In genomic region chr7:22565315-22565811, GRCh38 we compare ENCODE assay signal across 8 cellular contexts.
DNase-seq lines count a peak whose midpoint lies in the region; ATAC-seq lines count a peak whose summit lies in the region.

No MANE protein-coding gene starts in this region.

- DNase-seq in DMS153 (lab: John Stamatoyannopoulos, UW): peak; percentile 16
- DNase-seq in DMS153 treated with DMSO at 0.1 percent for 48 hours (lab: John Stamatoyannopoulos, UW; ENCODE audit: unreplicated experiment): no peak
- DNase-seq in adipocyte (ENCODE audit: low read depth): peak; percentile 27
- DNase-seq in medulla oblongata (ENCODE audit: extremely low spot score): peak; percentile 57
- DNase-seq in HT-29 (ENCODE audit: low spot score): no peak
- no peak for DNase-seq in NCI-H524 (lab: John Stamatoyannopoulos, UW)
- DNase-seq in naive thymus-derived CD8-positive, alpha-beta T cell: no peak

- H3K36me3 Mint-ChIP-seq in naive thymus-derived CD8-positive, alpha-beta T cell: no peaks in the 10 kb centered on the region

- no peaks in the 10 kb centered on the region for H3K36me3 ChIP-seq in adipocyte (ENCODE audit: control insufficient read depth, insufficient read depth, low read length, severe bottlenecking)

- H3K4me3 ChIP-seq in adipocyte (ENCODE audit: low read length): no peak overlapping the region

- H3K9ac ChIP-seq in adipocyte (ENCODE audit: low read length): peak overlapping the region; percentile 42

- H3K9me3 ChIP-seq in adipocyte (ENCODE audit: control insufficient read depth, low read length): no peaks in the 10 kb centered on the region

- POLR2A ChIA-PET in naive thymus-derived CD8-positive, alpha-beta T cell (lab: Charles Lee): no interaction called here

- H3K4me3 Mint-ChIP-seq in naive thymus-derived CD8-positive, alpha-beta T cell: peak overlapping the region in 4 of 10 donors; percentile 1 to 39 (median 2)

- H3K9me3 Mint-ChIP-seq in naive thymus-derived CD8-positive, alpha-beta T cell: no peaks in the 10 kb centered on the region

- peak; percentile 43 for ATAC-seq in HG03196 (IDR thresholded peaks at IDR 0.05; ENCODE audit: unreplicated experiment)
- ATAC-seq in naive thymus-derived CD8-positive, alpha-beta T cell: no peak

- H3K27me3 Mint-ChIP-seq in naive thymus-derived CD8-positive, alpha-beta T cell: peaks cover 26 to 63% (median 39%) of the 10 kb centered on the region in 5 donors

- peaks cover 21 to 49% (median 43%) of the 10 kb centered on the region in 4 donors for H3K4me1 Mint-ChIP-seq in naive thymus-derived CD8-positive, alpha-beta T cell

- H3K27me3 ChIP-seq in adipocyte (replicated peaks; ENCODE audit: control insufficient read depth, insufficient read depth, low read length): no peaks in the 10 kb centered on the region

- H3K4me1 ChIP-seq in adipocyte (ENCODE audit: control insufficient read depth, insufficient read depth, low read length): peaks cover 52% of the 10 kb centered on the region

- peak overlapping the region in 1 of 10 donors; percentile 57 for H3K27ac Mint-ChIP-seq in naive thymus-derived CD8-positive, alpha-beta T cell

Comparison
In these comparisons a context has a peak if more than half of its experiments do, and no peak if none do; other contexts are left out.
1. DNase-seq: peak in DMS153 (single experiment), adipocyte (single experiment) and medulla oblongata (single experiment); none in DMS153 treated with DMSO at 0.1 percent for 48 hours (single experiment), HT-29 (single experiment), NCI-H524 (0 of 2) and naive thymus-derived CD8-positive, alpha-beta T cell (0 of 10).